ENCODE assay signal across 8 cellular contexts in the genomic region with DNA sequence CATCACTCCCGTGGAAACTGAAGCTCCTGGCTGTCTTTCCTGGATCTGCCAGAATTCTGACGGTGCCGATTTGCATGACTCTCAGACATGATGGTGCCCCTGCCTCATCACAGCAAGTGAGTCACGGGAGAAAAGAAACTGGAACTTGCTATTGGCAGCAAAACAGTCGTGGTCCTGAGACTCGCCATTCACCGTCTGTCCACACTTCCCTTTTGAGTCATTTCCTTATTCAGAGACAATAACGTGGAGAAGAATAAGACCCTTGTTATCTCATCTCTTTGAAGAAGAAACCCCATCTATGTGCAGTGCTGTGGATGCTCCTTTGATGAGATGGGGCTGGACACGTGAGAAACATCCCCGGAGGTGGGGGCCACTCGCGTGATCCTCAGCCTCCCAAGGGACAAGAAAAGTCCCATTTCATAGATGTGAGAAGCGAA. TPM values are rescaled to one million over a fixed set of nuclear protein-coding genes. Genes with fewer than 3 reads are reported as not detected.
DNase-seq lines count a peak whose midpoint lies in the region; ATAC-seq and TF ChIP-seq lines count a peak whose summit lies in the region.

No MANE protein-coding gene starts in this region.

- intact Hi-C loops in MCF 10A (cut with micrococcal nuclease) (no loop called here), breast epithelium (cut with DNase I; ENCODE audit: low total_unique reads) (no loop called here), Caco-2 (cut with micrococcal nuclease; ENCODE audit: unreplicated experiment) (no loop called here)

- H3K27ac Mint-ChIP-seq in MCF 10A (ENCODE audit: low read depth, unreplicated experiment), result no peak overlapping the region
- no peak overlapping the region for H3K27ac Mint-ChIP-seq in Caco-2 (ENCODE audit: unreplicated experiment)

- H3K27me3 Mint-ChIP-seq in MCF 10A (ENCODE audit: insufficient read depth, unreplicated experiment) (peaks cover 44% of the 10 kb centered on the region), Caco-2 (ENCODE audit: insufficient read depth, unreplicated experiment) (no peaks in the 10 kb centered on the region)

- ATAC-seq in HG02938 (IDR thresholded peaks at IDR 0.05; ENCODE audit: unreplicated experiment), result peak; percentile 66

- no peaks in the 10 kb centered on the region for H3K4me1 ChIP-seq in breast epithelium
- H3K4me1 ChIP-seq in Caco-2, result no peaks in the 10 kb centered on the region

- TF ChIP-seq POLR2A in breast epithelium (IDR thresholded peaks at IDR 0.05), result no peak

- H3K4me3 ChIP-seq in breast epithelium (no peak overlapping the region), Caco-2 (ENCODE audit: low read depth, low read length) (no peak overlapping the region)

- DNase-seq in MCF 10A (ENCODE audit: unreplicated experiment) (peak; percentile 6), breast epithelium (ENCODE audit: low spot score in 2 of 2) (no peak), RKO (ENCODE audit: low spot score) (peak; percentile 35), lung microvascular endothelial cell (ENCODE audit: low read depth in 2 of 2) (peak; percentile 44 to 73), NCI-H1092 (lab: John Stamatoyannopoulos, UW) (no peak), NCI-H2227 treated with DMSO at 0.1 percent for 48 hours (lab: John Stamatoyannopoulos, UW) (no peak), Caco-2 (no peak)

- H3K36me3 ChIP-seq in breast epithelium (no peaks in the 10 kb centered on the region), Caco-2 (ENCODE audit: control insufficient read depth, insufficient read depth, low read length) (no peaks in the 10 kb centered on the region)

- POLR2A ChIA-PET in MCF 10A (lab: Yijun Ruan, JAX) (no interaction called here), Caco-2 (lab: Charles Lee) (no interaction called here)

- H3K4me1 Mint-ChIP-seq in MCF 10A (ENCODE audit: insufficient read depth, unreplicated experiment) (peaks cover 7% of the 10 kb centered on the region), Caco-2 (ENCODE audit: low read depth, unreplicated experiment) (no peaks in the 10 kb centered on the region)

- H3K9me3 Mint-ChIP-seq in MCF 10A (ENCODE audit: unreplicated experiment) (no peaks in the 10 kb centered on the region), Caco-2 (ENCODE audit: unreplicated experiment) (no peaks in the 10 kb centered on the region)

- BruUV-seq in MCF 10A (replicated peaks; lab: Mats Ljungman, UMichigan) (no TSS peak), Caco-2 (replicated peaks; lab: Mats Ljungman, UMichigan) (no TSS peak)

- H3K27me3 ChIP-seq in breast epithelium (peaks cover 0 to 4% of the 10 kb centered on the region in 2 donors), Caco-2 (replicated peaks; ENCODE audit: control insufficient read depth, insufficient read depth, low read length) (no peaks in the 10 kb centered on the region)

- CTCF ChIA-PET in MCF 10A (lab: Yijun Ruan, JAX), result no interaction called here
- CTCF ChIA-PET in Caco-2 (lab: Charles Lee), result no interaction called here

- TF ChIP-seq CTCF in MCF 10A (IDR thresholded peaks at IDR 0.05; ENCODE audit: unreplicated experiment) (no peak), breast epithelium (IDR thresholded peaks at IDR 0.05) (no peak), Caco-2 (IDR thresholded peaks at IDR 0.05; ENCODE audit: insufficient read depth in 1 of 2, low read depth in 1 of 2, low read length in 1 of 2, severe bottlenecking in 1 of 2, unreplicated experiment in 1 of 2) (no peak)

- no peak overlapping the region for H3K27ac ChIP-seq in breast epithelium

- H3K9me3 ChIP-seq in breast epithelium (no peaks in the 10 kb centered on the region), Caco-2 (no peaks in the 10 kb centered on the region)

- H3K36me3 Mint-ChIP-seq in MCF 10A (ENCODE audit: insufficient read depth, unreplicated experiment) (no peaks in the 10 kb centered on the region), Caco-2 (ENCODE audit: insufficient read depth, unreplicated experiment) (no peaks in the 10 kb centered on the region)

- H3K4me3 Mint-ChIP-seq in MCF 10A (ENCODE audit: unreplicated experiment) (no peak overlapping the region), Caco-2 (ENCODE audit: unreplicated experiment) (no peak overlapping the region)

RNA-seq across cellular contexts. Expression of gene GPR31, which starts 4.2 kb away (rescaled TPM):
- not detected in 2 replicates for total RNA-seq in MCF 10A (2022)
- total RNA-seq in breast epithelium, result not detected
- not detected in 2 replicates for total RNA-seq in lung microvascular endothelial cell
- not detected in 2 replicates for total RNA-seq in Caco-2 (2022)

RNA-seq across cellular contexts. Expression of gene CCR6, which starts 30.6 kb away (rescaled TPM):
- not detected in 2 replicates for total RNA-seq in MCF 10A (2022)
- under 1 TPM in 1 of 3 donors, not detected in 2; 0.73 TPM for total RNA-seq in breast epithelium
- total RNA-seq in lung microvascular endothelial cell, result not detected in 2 replicates
- not detected in 2 replicates for total RNA-seq in Caco-2 (2022)

Comparison
In these comparisons a context has a peak if more than half of its experiments do, and no peak if none do; other contexts are left out.
1. DNase-seq: peak in MCF 10A (single experiment), RKO (single experiment) and lung microvascular endothelial cell (2 of 2); none in breast epithelium (0 of 2), NCI-H1092 (single experiment), NCI-H2227 treated with DMSO at 0.1 percent for 48 hours (single experiment) and Caco-2 (0 of 2).